ENCODE assay signal across 1 cellular context in the genomic region with DNA sequence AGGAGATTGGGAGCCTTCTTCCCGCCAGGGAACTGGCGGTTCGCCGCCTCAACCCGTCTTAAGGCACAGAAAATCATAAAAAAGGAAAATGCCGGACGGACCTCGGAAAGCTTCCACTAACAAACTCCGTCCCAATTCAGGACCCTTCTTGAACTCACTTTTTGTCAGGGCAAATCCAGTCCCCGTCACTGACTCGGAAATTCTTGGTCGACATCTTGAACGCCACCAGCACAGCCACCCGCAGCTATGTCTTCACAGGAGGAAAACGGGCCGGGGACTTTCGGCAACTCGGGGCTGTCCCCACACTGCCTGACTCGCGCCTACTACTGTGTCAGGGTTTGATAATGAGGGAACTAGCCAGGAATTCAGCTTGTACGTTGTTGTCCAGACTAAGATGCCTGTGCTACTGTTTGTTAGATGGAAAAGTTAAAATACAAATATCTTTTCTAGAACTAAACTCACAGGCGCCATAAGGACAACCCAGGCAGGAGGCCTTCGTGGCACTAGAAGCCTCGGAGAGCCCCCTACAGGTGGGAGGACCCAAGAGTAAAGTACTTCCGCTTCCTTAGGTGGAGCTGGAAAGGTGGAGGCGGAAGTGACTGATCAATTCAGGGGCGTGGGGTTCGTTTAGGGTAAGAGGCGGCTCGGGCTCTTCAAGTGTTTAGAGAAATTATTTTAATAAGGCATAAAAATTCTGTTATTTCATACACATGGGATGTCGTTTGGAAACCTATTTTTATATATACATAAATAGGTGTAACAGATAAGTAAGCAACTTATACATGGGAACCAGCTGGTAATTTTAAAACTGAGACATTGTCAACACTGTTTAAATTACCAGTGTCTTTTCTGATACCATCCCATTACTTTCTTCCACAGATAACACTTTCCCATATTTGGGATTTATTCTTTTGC.
TF ChIP-seq lines count a peak whose summit lies in the region.

A gene with protein sequence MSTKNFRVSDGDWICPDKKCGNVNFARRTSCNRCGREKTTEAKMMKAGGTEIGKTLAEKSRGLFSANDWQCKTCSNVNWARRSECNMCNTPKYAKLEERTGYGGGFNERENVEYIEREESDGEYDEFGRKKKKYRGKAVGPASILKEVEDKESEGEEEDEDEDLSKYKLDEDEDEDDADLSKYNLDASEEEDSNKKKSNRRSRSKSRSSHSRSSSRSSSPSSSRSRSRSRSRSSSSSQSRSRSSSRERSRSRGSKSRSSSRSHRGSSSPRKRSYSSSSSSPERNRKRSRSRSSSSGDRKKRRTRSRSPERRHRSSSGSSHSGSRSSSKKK (minus strand): TSS at position 254 of the 915 bp plus-strand sequence. CDS start 40 bp downstream, at position 214.

TF ChIP-seq in GM23338, 12 proteins besides CTCF, POLR2A, EP300 and RAD21:
- TF ChIP-seq POLR2AphosphoS5 (IDR thresholded peaks at IDR 0.05; ENCODE audit: low read depth) (peak; percentile 90), NANOG (IDR thresholded peaks at IDR 0.05; ENCODE audit: borderline replicate concordance) (no peak), CREB1 (CRISPR knock-in tag; IDR thresholded peaks at IDR 0.05; ENCODE audit: low read depth) (peak; percentile 21; the same call in 1 of the 2 replicates)
